In genomic region chr1:221137668-221138067, GRCh38 we compare ENCODE assay signal across 23 cellular contexts.
DNase-seq lines count a peak whose midpoint lies in the region; ATAC-seq and TF ChIP-seq lines count a peak whose summit lies in the region.
"Had no signal": no experiment of that assay in that cellular context is flagged by ENCODE, and none has a peak within 500 bp of the region (broad histone marks: within the 10 kb centered on the region; RNA-seq: fewer than 3 reads in every experiment).

No MANE protein-coding gene starts in this region.

- H3K4me3 ChIP-seq in SJCRH30 (no peak overlapping the region), mesenchymal stem cell (ENCODE audit: insufficient read depth in 1 of 2, low read depth in 1 of 2, low read length in 2 of 2) (no peak overlapping the region), colonic mucosa (no peak overlapping the region)
- H3K4me3 ChIP-seq: PC-9, SJSA1 had no signal

- H3K4me2 ChIP-seq in mesenchymal stem cell (ENCODE audit: low read length, poor library complexity, severe bottlenecking) = no peak overlapping the region
- H3K4me2 ChIP-seq: PC-9 had no signal

- H2BK120ac ChIP-seq in mesenchymal stem cell (ENCODE audit: low read depth, low read length) = no peak overlapping the region

- H3K27ac ChIP-seq in SJCRH30 (no peak overlapping the region), mesenchymal stem cell (ENCODE audit: low read length, poor library complexity, severe bottlenecking) (no peak overlapping the region), colonic mucosa (no peak overlapping the region)
- H3K27ac ChIP-seq: 22Rv1, C4-2B, PC-9, SJSA1 had no signal

- H3K23ac ChIP-seq in mesenchymal stem cell (ENCODE audit: low read length in 2 of 2) = no peak overlapping the region

- H3K14ac ChIP-seq in mesenchymal stem cell (ENCODE audit: low read length in 2 of 2) = peak overlapping the region in 1 of 2 experiments; percentile 9

- H3K4ac ChIP-seq in mesenchymal stem cell (ENCODE audit: low read depth in 1 of 2, low read length in 2 of 2) = no peak overlapping the region

- no peak overlapping the region for H2BK5ac ChIP-seq in mesenchymal stem cell (ENCODE audit: low read depth, low read length, poor library complexity, severe bottlenecking)

- intact Hi-C loops in colonic mucosa (cut with DNase I) = no loop called here

- H3K18ac ChIP-seq in mesenchymal stem cell (ENCODE audit: low read depth in 1 of 2, low read length in 2 of 2) = peak overlapping the region in 1 of 2 experiments; percentile 62

- no peaks in the 10 kb centered on the region for H3K79me1 ChIP-seq in mesenchymal stem cell (replicated peaks; ENCODE audit: low read length, poor library complexity, severe bottlenecking)

- H2BK15ac ChIP-seq in mesenchymal stem cell (ENCODE audit: low read depth, poor library complexity, severe bottlenecking) = no peak overlapping the region

- H4K91ac ChIP-seq in mesenchymal stem cell (ENCODE audit: low read length) = no peak overlapping the region

- H3K36me3 ChIP-seq in SJCRH30 (no peaks in the 10 kb centered on the region), mesenchymal stem cell (ENCODE audit: control insufficient read depth in 1 of 2, insufficient read depth in 2 of 2, low read depth in 1 of 2, low read length in 2 of 2) (no peaks in the 10 kb centered on the region), colonic mucosa (no peaks in the 10 kb centered on the region)
- H3K36me3 ChIP-seq: SJSA1 had no signal

- no peak overlapping the region for H4K8ac ChIP-seq in mesenchymal stem cell (ENCODE audit: low read length)

- DNase-seq in NCI-H82 (lab: John Stamatoyannopoulos, UW) (peak; percentile 11), NCI-H82 treated with DMSO at 0.1 percent for 48 hours (lab: John Stamatoyannopoulos, UW; ENCODE audit: unreplicated experiment) (no peak), SJCRH30 (peak; percentile 32 to 59), mesenchymal stem cell (no peak), OCI-M2 (lab: John Stamatoyannopoulos, UW; ENCODE audit: unreplicated experiment) (no peak), colonic mucosa (no peak)
- DNase-seq: Caco-2; CD8-positive, alpha-beta T cell; GDM1; Karpas-422; NCI-H1092; NCI-H1417 treated with DMSO at 0.1 percent for 48 hours; NCI-H1694 treated with DMSO at 0.1 percent for 48 hours; NCI-H2171 treated with DMSO at 0.1 percent for 48 hours; NCI-H345; NCI-H510A treated with DMSO at 0.1 percent for 48 hours; PC-9 had no signal

- WGBS in mesenchymal stem cell = 77% methylated on average over 2 of the region's 2 CpGs

- no peak overlapping the region for H2AK5ac ChIP-seq in mesenchymal stem cell (ENCODE audit: low read length, severe bottlenecking)

- H2BK12ac ChIP-seq in mesenchymal stem cell (ENCODE audit: low read length in 2 of 2) = peak overlapping the region in 1 of 2 experiments; percentile 31

- H3K9ac ChIP-seq in mesenchymal stem cell (ENCODE audit: low read length) = no peak overlapping the region
- no peak overlapping the region for H3K9ac ChIP-seq in colonic mucosa (ENCODE audit: low read depth in 2 of 2, low read length in 2 of 2)

- H3K27me3 ChIP-seq in SJCRH30 = no peaks in the 10 kb centered on the region
- H3K27me3 ChIP-seq in mesenchymal stem cell (ENCODE audit: control insufficient read depth in 1 of 2, insufficient read depth in 1 of 2, low read length in 2 of 2) = no peaks in the 10 kb centered on the region
- no peaks in the 10 kb centered on the region for H3K27me3 ChIP-seq in colonic mucosa
- H3K27me3 ChIP-seq: SJSA1 had no signal

- no peak for ATAC-seq in activated CD4-positive, CD25-positive, alpha-beta regulatory T cell treated with anti-CD3 and anti-CD28 coated beads, Interleukin-2, amount 50 U/mL, for 24 hours
- ATAC-seq: CD8-positive, alpha-beta T cell; HepG2; Right ventricle myocardium inferior had no signal

- TF ChIP-seq CTCF in colonic mucosa (IDR thresholded peaks at IDR 0.05) = no peak

- H2AFZ ChIP-seq in mesenchymal stem cell (ENCODE audit: low read depth, low read length) = peak overlapping the region; percentile 14
- H2AFZ ChIP-seq: PC-9 had no signal

- no peaks in the 10 kb centered on the region; the same call in 1 of the 2 replicates for H3K9me3 ChIP-seq in SJCRH30 (replicated peaks)
- H3K9me3 ChIP-seq in mesenchymal stem cell (ENCODE audit: control insufficient read depth, low read length) = peaks cover 5% of the 10 kb centered on the region
- H3K9me3 ChIP-seq in colonic mucosa = no peaks in the 10 kb centered on the region
- H3K9me3 ChIP-seq: Caco-2, SJSA1 had no signal

- no peaks in the 10 kb centered on the region for H3K4me1 ChIP-seq in SJCRH30
- H3K4me1 ChIP-seq in mesenchymal stem cell (ENCODE audit: control insufficient read depth, insufficient read depth, low read depth, low read length) = peaks cover 2% of the 10 kb centered on the region
- no peaks in the 10 kb centered on the region for H3K4me1 ChIP-seq in colonic mucosa
- H3K4me1 ChIP-seq: Caco-2, SJSA1 had no signal

Comparison
In these comparisons a context has a peak if more than half of its experiments do, and no peak if none do; other contexts are left out.
1. DNase-seq: peak in NCI-H82 (single experiment) and SJCRH30 (2 of 2); none in NCI-H82 treated with DMSO at 0.1 percent for 48 hours (single experiment), mesenchymal stem cell (single experiment), OCI-M2 (single experiment) and colonic mucosa (single experiment).